ENCODE assay signal across 1 cellular context in genomic region chr15:96171271-96171739, GRCh38.
TF ChIP-seq lines count a peak whose summit lies in the region.

No MANE protein-coding gene starts in this region.

TF ChIP-seq in SK-N-SH treated with all-trans-retinoic acid at 6 μM for 48 hours, 23 proteins besides CTCF, POLR2A, EP300 and RAD21:
- TF ChIP-seq PATZ1 (CRISPR knock-in tag; IDR thresholded peaks at IDR 0.05; ENCODE audit: borderline replicate concordance) (no peak), BACH2 (CRISPR knock-in tag; IDR thresholded peaks at IDR 0.05; ENCODE audit: borderline replicate concordance) (no peak), CREB5 (CRISPR knock-in tag; IDR thresholded peaks at IDR 0.05; ENCODE audit: low read depth) (no peak), CSDC2 (CRISPR knock-in tag; IDR thresholded peaks at IDR 0.05) (no peak), TCF4 (CRISPR knock-in tag; IDR thresholded peaks at IDR 0.05; ENCODE audit: borderline replicate concordance) (no peak), ZNF70 (CRISPR knock-in tag; IDR thresholded peaks at IDR 0.05) (no peak), OSR1 (CRISPR knock-in tag; IDR thresholded peaks at IDR 0.05) (no peak), TOX (CRISPR knock-in tag; IDR thresholded peaks at IDR 0.05; ENCODE audit: borderline replicate concordance) (no peak), ZNF565 (CRISPR knock-in tag; conservative IDR thresholded peaks at IDR 0.05; ENCODE audit: low read depth) (no peak), ZC3H10 (CRISPR knock-in tag; IDR thresholded peaks at IDR 0.05) (no peak), RARB (CRISPR knock-in tag; IDR thresholded peaks at IDR 0.05) (no peak), ZNF8 (CRISPR knock-in tag; IDR thresholded peaks at IDR 0.05) (no peak), CSRNP3 (CRISPR knock-in tag; IDR thresholded peaks at IDR 0.05) (no peak), ESRRG (CRISPR knock-in tag; IDR thresholded peaks at IDR 0.05) (no peak), ZFP30 (CRISPR knock-in tag; IDR thresholded peaks at IDR 0.05) (no peak), ARNTL (CRISPR knock-in tag; IDR thresholded peaks at IDR 0.05; ENCODE audit: borderline replicate concordance, low read depth) (no peak), SNAI2 (CRISPR knock-in tag; IDR thresholded peaks at IDR 0.05) (no peak)
